ENCODE assay signal across 18 cellular contexts in genomic region chr12:100612557-100612956, GRCh38. TPM values are rescaled to one million over a fixed set of nuclear protein-coding genes. Genes with fewer than 3 reads are reported as not detected.
"Had no signal": no experiment of that assay in that cellular context is flagged by ENCODE, and none has a peak within 500 bp of the region (broad histone marks: within the 10 kb centered on the region; RNA-seq: fewer than 3 reads in every experiment).

No MANE protein-coding gene starts in this region.

- H3K4me1 ChIP-seq: ascending aorta had no signal

- H3K36me3 ChIP-seq: ascending aorta had no signal

- H3K4me3 ChIP-seq: ascending aorta had no signal

- ATAC-seq: activated CD4-positive, CD25-positive, alpha-beta regulatory T cell treated with anti-CD3 and anti-CD28 coated beads, Interleukin-2, amount 50 U/mL, for 24 hours; activated naive CD8-positive, alpha-beta T cell treated with anti-CD3 and anti-CD28 coated beads, Interleukin-2, amount 50 U/mL, for 24 hours; esophagus mucosa; naive thymus-derived CD8-positive, alpha-beta T cell; sciatic nerve; stimulated activated effector memory CD8-positive, alpha-beta T cell treated with anti-CD3 and anti-CD28 coated beads, Interleukin-12 subunit alpha, Interleukin-12 subunit beta, amount 100 ng/mL, for 72 hours had no signal

- H3K27me3 ChIP-seq: ascending aorta had no signal

- H3K27ac ChIP-seq: ascending aorta had no signal

- H3K9me3 ChIP-seq: ascending aorta had no signal

- DNase-seq: activated CD4-positive, alpha-beta T cell treated with anti-CD3 and anti-CD28 coated beads, Interleukin-2, amount 50 U/mL, for 1 hour; activated CD8-positive, alpha-beta memory T cell treated with anti-CD3 and anti-CD28 coated beads for 24 hours; activated CD8-positive, alpha-beta memory T cell treated with anti-CD3 and anti-CD28 coated beads, Interleukin-2, amount 50 U/mL, for 48 hours; activated effector memory CD4-positive, alpha-beta T cell treated with Interleukin-2 at 50 U/mL for 16 hours; activated naive CD4-positive, alpha-beta T cell treated with anti-CD3 and anti-CD28 coated beads, Interleukin-2, amount 10 ng/mL, durations not matched to agents 7 days and 5 days; activated naive CD8-positive, alpha-beta T cell treated with anti-CD3 and anti-CD28 coated beads, Interleukin-2, amount 50 U/mL, for 24 hours; activated T-cell treated with anti-CD3 and anti-CD28 coated beads, Interleukin-2, amount 50 U/mL, for 48 hours; effector CD4-positive, alpha-beta T cell; immature natural killer cell; mesenchymal stem cell; naive thymus-derived CD8-positive, alpha-beta T cell; stimulated activated CD4-positive, alpha-beta T cell treated with anti-CD3 and anti-CD28 coated beads, Interleukin-4, amount 100 ng/mL, for 24 hours; T-helper 9 cell had no signal

RNA-seq across cellular contexts. Expression of gene GAS2L3, which starts 39.1 kb away (rescaled TPM):
- total RNA-seq: ascending aorta; naive thymus-derived CD8-positive, alpha-beta T cell had no signal
